ENCODE assay signal across 19 cellular contexts in genomic region chr17:72489273-72489641, GRCh38.
DNase-seq lines count a peak whose midpoint lies in the region; ATAC-seq, FAIRE-seq and TF ChIP-seq lines count a peak whose summit lies in the region.
"Had no signal": no experiment of that assay in that cellular context is flagged by ENCODE, and none has a peak within 500 bp of the region (broad histone marks: within the 10 kb centered on the region; RNA-seq: fewer than 3 reads in every experiment).

No MANE protein-coding gene starts in this region.

- 0 out of 3 replicates have a peak overlapping the region, but pooled peaks have one; percentile 1 for H3K4me2 ChIP-seq in A549
- H3K4me2 ChIP-seq: GM23338 had no signal

- TF ChIP-seq EP300 in A549 (IDR thresholded peaks at IDR 0.05) = no peak

- TF ChIP-seq POLR2A in A549 (IDR thresholded peaks at IDR 0.05; ENCODE audit: low read length) = no peak

- CTCF ChIA-PET in A549 (lab: Yijun Ruan, JAX) (interaction anchor here (1.0 to 2.2 kb wide), 6 partner anchors 9 to 25 kb away, joined by 3 to 9 read pairs (median 4); no protein-coding TSS in a partner anchor), RWPE1 (lab: Yijun Ruan, JAX) (interaction anchor here (0.5 kb wide), 2 partner anchors 100 to 861 kb away, joined by 3 read pairs; no protein-coding TSS in a partner anchor)

- no peaks in the 10 kb centered on the region for H3K36me3 Mint-ChIP-seq in nephron progenitor cell (ENCODE audit: low read depth)

- TF ChIP-seq RAD21 in A549 (conservative IDR thresholded peaks at IDR 0.05 in 1 of 2, IDR thresholded peaks at IDR 0.05 in 1 of 2) = no peak

- H3K4me3 ChIP-seq in A549 (no peak overlapping the region), muscle layer of duodenum (ENCODE audit: low read depth in 1 of 2, low read length in 2 of 2) (no peak overlapping the region)
- H3K4me3 ChIP-seq: GM23338 had no signal

- H3K9me3 ChIP-seq in A549 (peaks cover 12% of the 10 kb centered on the region), muscle layer of duodenum (ENCODE audit: control insufficient read depth in 1 of 2, low read length in 2 of 2) (peaks cover 0 to 9% of the 10 kb centered on the region in 2 donors)

- H3K27me3 ChIP-seq in foreskin keratinocyte (no peaks in the 10 kb centered on the region), muscle layer of duodenum (ENCODE audit: low read depth, low read length) (no peaks in the 10 kb centered on the region)

- no peak overlapping the region for H3K4me3 Mint-ChIP-seq in nephron progenitor cell
- H3K4me3 Mint-ChIP-seq: GM23338 had no signal

- H3K27me3 Mint-ChIP-seq in nephron progenitor cell (ENCODE audit: low read depth, poor library complexity) = peaks cover 36% of the 10 kb centered on the region

- peak; percentile 37 to 39; a peak in 3 of 6 replicates for ATAC-seq in A549
- ATAC-seq in foreskin keratinocyte = peak; percentile 48
- ATAC-seq in HG03520 (IDR thresholded peaks at IDR 0.05; ENCODE audit: unreplicated experiment) = no peak
- ATAC-seq: GM23338 had no signal

- H3K36me3 ChIP-seq in muscle layer of duodenum (ENCODE audit: control insufficient read depth in 1 of 2, insufficient read depth in 2 of 2, low read length in 2 of 2) = no peaks in the 10 kb centered on the region

- TF ChIP-seq CTCF in A549 (IDR thresholded peaks at IDR 0.05) = no peak
- no peak for TF ChIP-seq CTCF in VCaP (conservative IDR thresholded peaks at IDR 0.05)
- TF ChIP-seq CTCF in foreskin keratinocyte (conservative IDR thresholded peaks at IDR 0.05) = no peak
- no peak for TF ChIP-seq CTCF in nephron progenitor cell (IDR thresholded peaks at IDR 0.05)
- no peak for TF ChIP-seq CTCF in RWPE1 (conservative IDR thresholded peaks at IDR 0.05; ENCODE audit: low read depth)

- no peak for DNase-seq in A549 (ENCODE audit: low read depth in 1 of 2, low spot score in 1 of 2)
- DNase-seq in foreskin keratinocyte = no peak
- DNase-seq in nephron progenitor cell = no peak
- no peak for DNase-seq in activated CD4-positive, alpha-beta T cell treated with anti-CD3 and anti-CD28 coated beads, Interleukin-2, amount 50 U/mL, for 4 hours
- DNase-seq in RWPE1 (ENCODE audit: low spot score) = no peak
- DNase-seq: 8988T; DMS53; KBM-7; NCI-H1694; NK-92 treated with Interleukin-12 subunit alpha and Interleukin-12 subunit beta, amount 100 ng/mL, for 24 hours; SHP77 had no signal

- H3K4me1 Mint-ChIP-seq in nephron progenitor cell = peaks cover 8% of the 10 kb centered on the region

- H3K9me3 Mint-ChIP-seq in nephron progenitor cell = peaks cover 17% of the 10 kb centered on the region

- H3K27ac ChIP-seq in A549 = peak overlapping the region in 1 of 2 experiments; percentile 10; a peak in 2 of 6 replicates
- peak overlapping the region; percentile 75 for H3K27ac ChIP-seq in VCaP
- H3K27ac ChIP-seq in foreskin keratinocyte = no peak overlapping the region
- H3K27ac ChIP-seq in muscle layer of duodenum (ENCODE audit: low read length) = peak overlapping the region; percentile 42
- H3K27ac ChIP-seq in RWPE1 = no peak overlapping the region
- H3K27ac ChIP-seq: C4-2B, HL-60 had no signal

- POLR2A ChIA-PET in A549 (lab: Yijun Ruan, JAX) = no interaction called here
- POLR2A ChIA-PET in RWPE1 (lab: Yijun Ruan, JAX; ENCODE audit: low non-redundant PET) = no interaction called here

- WGBS in A549 (ENCODE audit: missing lambda C conversion rate) = 70% methylated on average over 5 of the region's 5 CpGs

- H3K4me1 ChIP-seq in A549 = peaks cover 41% of the 10 kb centered on the region
- no peaks in the 10 kb centered on the region for H3K4me1 ChIP-seq in foreskin keratinocyte
- no peaks in the 10 kb centered on the region for H3K4me1 ChIP-seq in muscle layer of duodenum (ENCODE audit: control insufficient read depth in 1 of 2, insufficient read depth in 2 of 2, low read length in 2 of 2)

- no peak for FAIRE-seq in A549 (lab: Jason Lieb, UNC)
- FAIRE-seq: GM12891, GM19239 had no signal

- no peak overlapping the region for H3K27ac Mint-ChIP-seq in nephron progenitor cell
- H3K27ac Mint-ChIP-seq: GM23338 had no signal

TF ChIP-seq in A549, 52 proteins besides CTCF, POLR2A, EP300 and RAD21:
- no peak for TF ChIP-seq FOXS1 (CRISPR knock-in tag; IDR thresholded peaks at IDR 0.05)
- no peak for TF ChIP-seq HEYL (CRISPR knock-in tag; IDR thresholded peaks at IDR 0.05)
- no peak for TF ChIP-seq HES2 (IDR thresholded peaks at IDR 0.05)
- TF ChIP-seq, protein P1, sequence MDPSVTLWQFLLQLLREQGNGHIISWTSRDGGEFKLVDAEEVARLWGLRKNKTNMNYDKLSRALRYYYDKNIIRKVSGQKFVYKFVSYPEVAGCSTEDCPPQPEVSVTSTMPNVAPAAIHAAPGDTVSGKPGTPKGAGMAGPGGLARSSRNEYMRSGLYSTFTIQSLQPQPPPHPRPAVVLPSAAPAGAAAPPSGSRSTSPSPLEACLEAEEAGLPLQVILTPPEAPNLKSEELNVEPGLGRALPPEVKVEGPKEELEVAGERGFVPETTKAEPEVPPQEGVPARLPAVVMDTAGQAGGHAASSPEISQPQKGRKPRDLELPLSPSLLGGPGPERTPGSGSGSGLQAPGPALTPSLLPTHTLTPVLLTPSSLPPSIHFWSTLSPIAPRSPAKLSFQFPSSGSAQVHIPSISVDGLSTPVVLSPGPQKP (IDR thresholded peaks at IDR 0.05; ENCODE audit: low read depth, low read length) = no peak
- TF ChIP-seq ESRRA (IDR thresholded peaks at IDR 0.05; ENCODE audit: borderline replicate concordance, low read length) = no peak
- TF ChIP-seq, protein P2, sequence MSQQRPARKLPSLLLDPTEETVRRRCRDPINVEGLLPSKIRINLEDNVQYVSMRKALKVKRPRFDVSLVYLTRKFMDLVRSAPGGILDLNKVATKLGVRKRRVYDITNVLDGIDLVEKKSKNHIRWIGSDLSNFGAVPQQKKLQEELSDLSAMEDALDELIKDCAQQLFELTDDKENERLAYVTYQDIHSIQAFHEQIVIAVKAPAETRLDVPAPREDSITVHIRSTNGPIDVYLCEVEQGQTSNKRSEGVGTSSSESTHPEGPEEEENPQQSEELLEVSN (IDR thresholded peaks at IDR 0.05; ENCODE audit: borderline replicate concordance, low read depth) = no peak
- no peak for TF ChIP-seq FOSL2 (IDR thresholded peaks at IDR 0.05)
- TF ChIP-seq FOSL2 (CRISPR knock-in tag; IDR thresholded peaks at IDR 0.05) = no peak
- no peak for TF ChIP-seq KDM5A (IDR thresholded peaks at IDR 0.05)
- TF ChIP-seq KDM1A (IDR thresholded peaks at IDR 0.05; ENCODE audit: low read depth) = no peak
- TF ChIP-seq, protein P3, sequence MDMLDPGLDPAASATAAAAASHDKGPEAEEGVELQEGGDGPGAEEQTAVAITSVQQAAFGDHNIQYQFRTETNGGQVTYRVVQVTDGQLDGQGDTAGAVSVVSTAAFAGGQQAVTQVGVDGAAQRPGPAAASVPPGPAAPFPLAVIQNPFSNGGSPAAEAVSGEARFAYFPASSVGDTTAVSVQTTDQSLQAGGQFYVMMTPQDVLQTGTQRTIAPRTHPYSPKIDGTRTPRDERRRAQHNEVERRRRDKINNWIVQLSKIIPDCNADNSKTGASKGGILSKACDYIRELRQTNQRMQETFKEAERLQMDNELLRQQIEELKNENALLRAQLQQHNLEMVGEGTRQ (IDR thresholded peaks at IDR 0.05) = no peak
- TF ChIP-seq BHLHE40 (IDR thresholded peaks at IDR 0.05; ENCODE audit: low read depth, low read length) = no peak
- TF ChIP-seq ZNF302 (CRISPR knock-in tag; IDR thresholded peaks at IDR 0.05) = no peak
- TF ChIP-seq ATOH8 (CRISPR knock-in tag; IDR thresholded peaks at IDR 0.05; ENCODE audit: low read depth) = no peak

Comparison
In these comparisons a context has a peak if more than half of its experiments do, and no peak if none do; other contexts are left out.
1. H3K27ac ChIP-seq: peak in VCaP (single experiment) and muscle layer of duodenum (single experiment); none in foreskin keratinocyte (single experiment) and RWPE1 (single experiment).